11 cellular contexts compared by ENCODE assay signal in the genomic region with DNA sequence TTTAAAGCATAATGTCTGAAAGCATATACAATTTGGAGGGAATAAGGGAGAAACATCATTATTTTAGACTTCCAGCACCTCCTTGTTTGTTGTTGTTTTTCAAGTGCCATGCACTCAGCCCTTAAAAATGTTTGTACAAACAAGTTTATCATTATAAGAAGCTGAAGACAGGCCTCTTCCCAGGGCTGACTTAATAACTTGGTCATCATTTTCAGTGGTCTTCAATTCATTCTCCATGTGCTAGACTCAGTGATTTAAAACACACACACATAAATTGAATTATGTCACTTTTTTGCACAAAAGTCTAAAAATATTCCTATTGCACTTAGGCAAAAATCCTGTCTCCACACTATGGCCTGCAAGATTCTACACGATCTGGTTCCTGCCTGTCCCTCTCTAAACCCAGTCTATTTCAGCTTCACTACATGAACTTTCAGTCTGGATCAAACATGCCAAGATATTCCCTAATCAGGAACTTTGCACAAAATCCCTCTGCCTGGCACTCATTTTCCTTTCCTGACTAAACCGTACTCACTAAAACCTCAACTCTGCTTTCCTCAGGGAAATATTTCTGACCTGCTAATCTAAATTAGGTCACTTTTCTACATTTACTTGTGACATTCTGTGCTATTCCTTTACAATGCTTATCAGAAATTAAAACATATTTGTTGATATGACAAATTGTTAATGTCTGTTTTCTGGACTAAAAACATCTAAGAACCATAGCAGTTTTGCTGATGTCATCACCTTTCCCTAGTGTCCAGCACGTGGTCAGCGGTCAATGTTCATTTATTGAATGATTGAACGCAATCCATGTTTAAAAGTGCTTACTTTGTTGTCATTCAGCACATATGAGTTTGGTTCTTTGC. TPM values are rescaled to one million over a fixed set of nuclear protein-coding genes. Genes with fewer than 3 reads are reported as not detected.
A peak's percentile ranks its signal among the peaks of the same experiment; 100 is the strongest.
DNase-seq lines count a peak whose midpoint lies in the region; ATAC-seq and FAIRE-seq lines count a peak whose summit lies in the region.
"Had no signal": no experiment of that assay in that cellular context is flagged by ENCODE, and none has a peak within 500 bp of the region (broad histone marks: within the 10 kb centered on the region; RNA-seq: fewer than 3 reads in every experiment).

No MANE protein-coding gene starts in this region.

- peaks cover 0 to 10% (median 5%) of the 10 kb centered on the region in 3 donors for H3K9me3 Mint-ChIP-seq in IgD-negative memory B cell

- peak overlapping the region; percentile 34 to 80 (median 48) for H3K27ac Mint-ChIP-seq in IgD-negative memory B cell

- H3K9me3 ChIP-seq in muscle layer of duodenum (ENCODE audit: control insufficient read depth in 1 of 2, low read length in 2 of 2): no peaks in the 10 kb centered on the region
- H3K9me3 ChIP-seq: prostate gland had no signal

- peak overlapping the region in 1 of 2 donors; percentile 27 for H3K4me3 ChIP-seq in muscle layer of duodenum (ENCODE audit: low read depth in 1 of 2, low read length in 2 of 2)
- H3K4me3 ChIP-seq: prostate gland had no signal

- H3K36me3 Mint-ChIP-seq in IgD-negative memory B cell: peaks cover 8% of the 10 kb centered on the region

- no peaks in the 10 kb centered on the region for H3K27me3 Mint-ChIP-seq in IgD-negative memory B cell

- FAIRE-seq in frontal cortex (lab: Jason Lieb, UNC): no peak

- H3K4me1 ChIP-seq in muscle layer of duodenum (ENCODE audit: control insufficient read depth in 1 of 2, insufficient read depth in 2 of 2, low read length in 2 of 2): peaks cover 6 to 17% of the 10 kb centered on the region in 2 donors
- H3K4me1 ChIP-seq: prostate gland had no signal

- H3K4me3 Mint-ChIP-seq in IgD-negative memory B cell: peak overlapping the region in 3 of 4 donors; percentile 69 to 82 (median 82)

- H3K36me3 ChIP-seq in muscle layer of duodenum (ENCODE audit: control insufficient read depth in 1 of 2, insufficient read depth in 2 of 2, low read length in 2 of 2): no peaks in the 10 kb centered on the region
- H3K36me3 ChIP-seq: prostate gland had no signal

- DNase-seq in frontal cortex (ENCODE audit: low spot score in 2 of 2) (no peak), OCI-M2 (lab: John Stamatoyannopoulos, UW; ENCODE audit: unreplicated experiment) (no peak)
- no peak for DNase-seq in stimulated activated naive CD4-positive, alpha-beta T cell (lab: John Stamatoyannopoulos, UW)
- DNase-seq in activated CD4-positive, alpha-beta T cell treated with anti-CD3 and anti-CD28 coated beads for 48 hours: no peak
- DNase-seq: substantia nigra had no signal

- peak overlapping the region; percentile 2 for H3K27ac ChIP-seq in muscle layer of duodenum (ENCODE audit: low read length)
- H3K27ac ChIP-seq: prostate gland had no signal

- no peaks in the 10 kb centered on the region for H3K27me3 ChIP-seq in muscle layer of duodenum (ENCODE audit: low read depth, low read length)

- ATAC-seq in GM18498 (IDR thresholded peaks at IDR 0.05; ENCODE audit: unreplicated experiment) (peak; percentile 40), GM21423 (IDR thresholded peaks at IDR 0.05; ENCODE audit: unreplicated experiment) (peak; percentile 21)

- H3K4me1 Mint-ChIP-seq in IgD-negative memory B cell: peaks cover 21 to 22% (median 22%) of the 10 kb centered on the region in 3 donors

RNA-seq across cellular contexts. Expression of a gene that starts 14.8 kb away (rescaled TPM):
- polyA plus RNA-seq in IgD-negative memory B cell: 8.9 TPM
- total RNA-seq in frontal cortex: under 0.01 TPM
- total RNA-seq: RPMI7951 had no signal
